12 cellular contexts compared by ENCODE assay signal in the genomic region with DNA sequence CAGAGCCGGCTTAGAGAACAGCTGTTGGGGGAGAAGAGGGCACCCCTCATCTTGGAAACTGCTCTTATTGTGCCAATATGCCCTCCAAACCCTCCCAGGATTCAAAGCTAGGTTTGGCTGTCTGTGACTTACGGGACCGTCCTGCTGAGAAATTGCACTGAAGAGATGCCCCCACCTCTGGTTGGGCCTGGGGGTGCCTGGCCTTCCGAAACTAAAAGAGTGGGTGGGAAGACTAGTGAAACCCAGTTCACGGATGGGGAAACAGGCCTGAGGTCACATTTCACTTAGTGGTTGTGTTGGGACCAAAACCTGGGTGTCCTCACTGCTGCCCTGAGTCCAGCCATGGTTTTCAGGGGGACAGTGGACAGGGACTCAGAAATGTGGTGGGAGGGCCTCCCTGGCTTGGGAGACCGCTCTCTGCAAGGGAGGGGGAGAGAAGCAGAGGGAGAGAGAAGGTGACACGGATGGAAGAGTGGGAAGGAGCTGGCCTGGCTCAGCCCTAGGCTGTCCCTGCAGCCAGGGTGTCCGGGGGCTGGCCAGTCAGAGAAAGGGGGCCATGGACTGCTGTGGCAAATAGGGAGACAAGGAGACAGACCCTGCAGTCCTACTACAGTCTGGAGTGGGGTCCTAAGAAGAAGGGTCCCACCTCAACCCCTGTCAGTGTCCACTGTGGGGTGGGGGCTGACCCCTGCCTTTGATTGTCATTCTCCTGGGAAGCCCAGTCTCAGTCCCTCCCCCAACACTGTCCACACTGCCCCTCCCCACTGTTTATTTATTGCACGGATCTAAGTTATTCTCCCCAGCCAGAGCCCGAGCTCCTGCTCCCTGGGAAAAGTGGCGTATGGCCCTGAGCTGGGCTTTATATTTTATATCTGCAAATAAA. TPM values are rescaled to one million over a fixed set of nuclear protein-coding genes. Genes with fewer than 3 reads are reported as not detected.
DNase-seq lines count a peak whose midpoint lies in the region; FAIRE-seq and TF ChIP-seq lines count a peak whose summit lies in the region.
"Had no signal": no experiment of that assay in that cellular context is flagged by ENCODE, and none has a peak within 500 bp of the region (broad histone marks: within the 10 kb centered on the region; RNA-seq: fewer than 3 reads in every experiment).

No MANE protein-coding gene starts in this region.

- H3K4me1 ChIP-seq in CD8-positive, alpha-beta memory T cell (ENCODE audit: insufficient read depth, low read length) = peaks cover 14% of the 10 kb centered on the region
- H3K4me1 ChIP-seq in HUES64 (ENCODE audit: insufficient read depth, low read length) (peaks cover 20% of the 10 kb centered on the region), endodermal cell (ENCODE audit: control insufficient read depth, insufficient read depth, low read length) (peaks cover 9% of the 10 kb centered on the region)

- no peaks in the 10 kb centered on the region for H3K36me3 ChIP-seq in CD8-positive, alpha-beta memory T cell (ENCODE audit: insufficient read depth, low read length)
- no peaks in the 10 kb centered on the region for H3K36me3 ChIP-seq in HUES64 (ENCODE audit: insufficient read depth, low read length)
- H3K36me3 ChIP-seq in endodermal cell (ENCODE audit: control insufficient read depth, insufficient read depth, low read length) = peaks cover 4% of the 10 kb centered on the region
- H3K36me3 ChIP-seq in brain microvascular endothelial cell (replicated peaks) = peaks cover 11% of the 10 kb centered on the region

- no peak for TF ChIP-seq CTCF in endodermal cell (conservative IDR thresholded peaks at IDR 0.05)
- TF ChIP-seq CTCF in progenitor cell of endocrine pancreas (IDR thresholded peaks at IDR 0.05; ENCODE audit: unreplicated experiment) = no peak
- no peak for TF ChIP-seq CTCF in D721Med (IDR thresholded peaks at IDR 0.05; ENCODE audit: insufficient read depth, missing control alignments)
- TF ChIP-seq CTCF in brain microvascular endothelial cell (IDR thresholded peaks at IDR 0.05; ENCODE audit: low read depth, low read length, missing control alignments) = no peak

- in situ Hi-C loops in brain microvascular endothelial cell (cut with HindIII; ENCODE audit: low pct_ligation_motif_present, low sequenced_read_pairs) = no loop called here

- H3K9me3 Mint-ChIP-seq in CD8-positive, alpha-beta memory T cell = no peaks in the 10 kb centered on the region
- H3K9me3 Mint-ChIP-seq in endodermal cell (no peaks in the 10 kb centered on the region), progenitor cell of endocrine pancreas (ENCODE audit: low read depth) (no peaks in the 10 kb centered on the region)

- POLR2A ChIA-PET in CD8-positive, alpha-beta memory T cell (lab: Charles Lee) = interaction anchor here (1.1 to 1.6 kb wide), 3 partner anchors 12 to 34 kb away, joined by 4 to 11 read pairs (median 9); partner anchors contain the start of genes MAFF and PLA2G6

- H3K4me3 Mint-ChIP-seq in CD8-positive, alpha-beta memory T cell = peak overlapping the region in 6 of 7 donors; percentile 34 to 73 (median 50)
- H3K4me3 Mint-ChIP-seq in endodermal cell (peak overlapping the region; percentile 29), progenitor cell of endocrine pancreas (ENCODE audit: low read depth) (no peak overlapping the region)

- no peak for DNase-seq in CD8-positive, alpha-beta memory T cell
- DNase-seq in endodermal cell (no peak), progenitor cell of endocrine pancreas (ENCODE audit: low spot score, unreplicated experiment) (no peak), NCI-H1105 (lab: John Stamatoyannopoulos, UW) (no peak), D721Med (ENCODE audit: insufficient read length, low spot score) (no peak), brain microvascular endothelial cell (no peak), posterior cingulate gyrus (no peak)
- DNase-seq: NCI-H1092, NCI-H69 had no signal

- intact Hi-C loops in posterior cingulate gyrus (cut with DNase I) = no loop called here

- FAIRE-seq in D721Med (lab: Jason Lieb, UNC) = no peak
- FAIRE-seq: small intestine had no signal

- no peak overlapping the region for H3K4me3 ChIP-seq in CD8-positive, alpha-beta memory T cell (ENCODE audit: low read length)
- H3K4me3 ChIP-seq in HUES64 (ENCODE audit: low read length) = peak overlapping the region; percentile 8; the same call in 1 of the 2 replicates
- no peak overlapping the region for H3K4me3 ChIP-seq in endodermal cell (ENCODE audit: low read length)
- H3K4me3 ChIP-seq in brain microvascular endothelial cell (ENCODE audit: low read depth, low read length) = no peak overlapping the region

- no peaks in the 10 kb centered on the region for H3K9me3 ChIP-seq in CD8-positive, alpha-beta memory T cell (ENCODE audit: low read length)
- H3K9me3 ChIP-seq in HUES64 (ENCODE audit: insufficient read depth, low read depth, low read length) = no peaks in the 10 kb centered on the region
- H3K9me3 ChIP-seq in endodermal cell (ENCODE audit: control insufficient read depth, low read length) = no peaks in the 10 kb centered on the region
- H3K9me3 ChIP-seq: heart left ventricle had no signal

- peaks cover 0 to 3% (median 2%) of the 10 kb centered on the region in 3 donors for H3K36me3 Mint-ChIP-seq in CD8-positive, alpha-beta memory T cell
- H3K36me3 Mint-ChIP-seq in endodermal cell (ENCODE audit: low read depth) (peaks cover 6% of the 10 kb centered on the region), progenitor cell of endocrine pancreas (ENCODE audit: insufficient read depth) (peaks cover 3% of the 10 kb centered on the region)

- 79% methylated on average over 10 of the region's 11 CpGs for WGBS in HUES64
- 86 to 89% methylated on average over 7 to 11 of the region's 11 CpGs for WGBS in endodermal cell (ENCODE audit: insufficient coverage in 1 of 2, insufficient read length in 1 of 2), 2 experiments

- peaks cover 0 to 2% of the 10 kb centered on the region in 2 donors for H3K27me3 Mint-ChIP-seq in CD8-positive, alpha-beta memory T cell
- H3K27me3 Mint-ChIP-seq in endodermal cell (ENCODE audit: insufficient read depth) = peaks cover 23% of the 10 kb centered on the region
- peaks cover 22% of the 10 kb centered on the region for H3K27me3 Mint-ChIP-seq in progenitor cell of endocrine pancreas

- peak overlapping the region in 6 of 8 donors; percentile 48 to 81 (median 66) for H3K27ac Mint-ChIP-seq in CD8-positive, alpha-beta memory T cell
- H3K27ac Mint-ChIP-seq in endodermal cell (no peak overlapping the region), progenitor cell of endocrine pancreas (peak overlapping the region; percentile 87)

- H3K27me3 ChIP-seq in CD8-positive, alpha-beta memory T cell (ENCODE audit: insufficient read depth, low read length, poor library complexity, severe bottlenecking) = no peaks in the 10 kb centered on the region
- H3K27me3 ChIP-seq in HUES64 (ENCODE audit: insufficient read depth, low read length) (peaks cover 8% of the 10 kb centered on the region), endodermal cell (ENCODE audit: control insufficient read depth, insufficient read depth, low read length, poor library complexity, severe bottlenecking) (no peaks in the 10 kb centered on the region), brain microvascular endothelial cell (replicated peaks) (no peaks in the 10 kb centered on the region)
- H3K27me3 ChIP-seq: heart left ventricle had no signal

- H3K4me1 Mint-ChIP-seq in CD8-positive, alpha-beta memory T cell = peaks cover 23 to 44% (median 30%) of the 10 kb centered on the region in 3 donors
- peaks cover 25% of the 10 kb centered on the region for H3K4me1 Mint-ChIP-seq in endodermal cell
- peaks cover 19% of the 10 kb centered on the region for H3K4me1 Mint-ChIP-seq in progenitor cell of endocrine pancreas (ENCODE audit: low read depth)

- H3K27ac ChIP-seq in CD8-positive, alpha-beta memory T cell (ENCODE audit: low read depth, low read length) = no peak overlapping the region
- H3K27ac ChIP-seq in HUES64 (ENCODE audit: low read depth, low read length) = no peak overlapping the region
- peak overlapping the region; percentile 32 for H3K27ac ChIP-seq in endodermal cell (ENCODE audit: low read depth, low read length)
- no peak overlapping the region for H3K27ac ChIP-seq in brain microvascular endothelial cell

- CTCF ChIA-PET in CD8-positive, alpha-beta memory T cell (lab: Charles Lee) = interaction anchor here (0.9 to 2.5 kb wide), 4 partner anchors 13 to 163 kb away, joined by 3 to 10 read pairs (median 6); partner anchors contain the start of gene MAFF

- H3K9ac ChIP-seq in HUES64 (ENCODE audit: low read depth, low read length) (no peak overlapping the region), endodermal cell (ENCODE audit: extremely low read depth, low read length, poor library complexity, severe bottlenecking) (no peak overlapping the region)

RNA-seq across cellular contexts. Expression of gene MAFF, which starts 13.6 kb away (rescaled TPM):
- 1 to 10 TPM; 7.4 to 7.8 TPM for total RNA-seq in CD8-positive, alpha-beta memory T cell
- 4.6 TPM for polyA plus RNA-seq in CD8-positive, alpha-beta memory T cell
- polyA plus RNA-seq in HUES64 (2013, experiment 1 of 2) = 3.0 TPM
- 3.2 TPM for polyA plus RNA-seq in HUES64 (2013, experiment 2 of 2)
- total RNA-seq in endodermal cell = 1 to 10 TPM; 4.7 to 5.5 TPM
- 6.1 TPM for polyA plus RNA-seq in endodermal cell (2013, experiment 1 of 2)
- polyA plus RNA-seq in endodermal cell (2013, experiment 2 of 2) = 5.5 TPM
- total RNA-seq in progenitor cell of endocrine pancreas = 8.4 and 10.2 TPM in 2 replicates

RNA-seq across cellular contexts. Expression of gene PLA2G6, which starts 33.8 kb away (rescaled TPM):
- 10 to 100 TPM; 33.0 to 34.1 TPM for total RNA-seq in CD8-positive, alpha-beta memory T cell
- 5.6 TPM for polyA plus RNA-seq in CD8-positive, alpha-beta memory T cell
- 6.4 TPM for polyA plus RNA-seq in HUES64 (2013, experiment 1 of 2)
- polyA plus RNA-seq in HUES64 (2013, experiment 2 of 2) = 12.7 TPM
- 10 to 100 TPM; 60.6 to 60.7 TPM for total RNA-seq in endodermal cell
- polyA plus RNA-seq in endodermal cell (2013, experiment 1 of 2) = 31.7 TPM
- polyA plus RNA-seq in endodermal cell (2013, experiment 2 of 2) = 25.3 TPM
- total RNA-seq in progenitor cell of endocrine pancreas = 76.0 and 76.4 TPM in 2 replicates

RNA-seq across cellular contexts. Expression of gene TMEM184B, which starts 57.4 kb away (rescaled TPM):
- total RNA-seq in CD8-positive, alpha-beta memory T cell = 10 to 100 TPM; 29.0 to 31.7 TPM
- polyA plus RNA-seq in CD8-positive, alpha-beta memory T cell = 23.4 TPM
- polyA plus RNA-seq in HUES64 (2013, experiment 1 of 2) = 36.2 TPM
- 41.7 TPM for polyA plus RNA-seq in HUES64 (2013, experiment 2 of 2)
- total RNA-seq in endodermal cell (10 to 100 TPM; 55.4 to 57.6 TPM), progenitor cell of endocrine pancreas (67.3 and 71.7 TPM in 2 replicates)
- polyA plus RNA-seq in endodermal cell (2013, experiment 1 of 2) = 56.1 TPM
- 47.2 TPM for polyA plus RNA-seq in endodermal cell (2013, experiment 2 of 2)
